In the genomic region with DNA sequence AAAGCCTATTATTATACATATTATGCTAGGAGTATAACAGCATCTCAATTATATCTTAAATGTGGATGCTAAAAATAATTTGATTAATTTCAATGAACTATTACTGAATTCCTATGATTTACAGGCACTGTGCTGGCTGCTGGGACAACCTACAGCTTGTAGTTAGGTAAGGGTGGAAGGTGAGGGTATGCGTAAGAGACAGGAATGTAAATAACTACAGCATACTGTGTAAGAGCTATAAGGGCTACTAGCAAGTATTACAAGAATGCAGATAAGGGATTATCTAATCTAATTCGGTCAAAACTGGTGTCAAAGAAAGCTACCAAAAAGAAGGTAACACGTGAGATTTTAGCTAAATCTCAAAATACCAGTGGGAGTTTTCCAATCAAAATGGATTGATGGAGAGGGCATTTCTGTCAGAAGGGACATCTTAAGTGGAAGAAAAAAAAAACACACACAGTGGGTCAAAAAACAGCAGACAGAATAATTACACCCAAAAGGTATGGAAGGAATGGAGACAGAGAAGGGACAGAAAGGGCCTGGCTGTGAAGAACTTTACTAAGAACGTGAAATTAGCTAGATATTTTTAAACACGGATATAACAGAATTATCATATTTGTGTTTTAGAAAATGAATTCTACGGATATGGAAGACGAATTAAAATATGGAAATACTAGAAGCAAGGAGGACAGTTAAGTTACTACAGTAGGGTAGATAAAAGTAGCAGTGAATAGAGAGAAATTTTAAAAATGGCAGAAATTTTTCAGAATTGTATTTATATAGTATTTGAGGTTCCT, we compare ENCODE assay signal across 1 cellular context.
TF ChIP-seq lines count a peak whose summit lies in the region.

No MANE protein-coding gene starts in this region.

TF ChIP-seq in H1, 55 proteins besides CTCF, POLR2A, EP300 and RAD21:
- TF ChIP-seq HDAC2 (IDR thresholded peaks at IDR 0.05; ENCODE audit: borderline replicate concordance in 1 of 2, low read depth in 2 of 2, low read length in 2 of 2) = no peak
- no peak for TF ChIP-seq SUZ12 (IDR thresholded peaks at IDR 0.05; ENCODE audit: low read length)
- TF ChIP-seq RFX5 (IDR thresholded peaks at IDR 0.05; ENCODE audit: borderline replicate concordance, low read depth, low read length) = no peak
- no peak for TF ChIP-seq TAF1 (IDR thresholded peaks at IDR 0.05; ENCODE audit: low read depth, low read length)
- TF ChIP-seq TEAD4 (IDR thresholded peaks at IDR 0.05; ENCODE audit: low read depth, low read length) = peak; percentile 82
- TF ChIP-seq EGR1 (IDR thresholded peaks at IDR 0.05; ENCODE audit: borderline replicate concordance, low read depth, low read length) = no peak
